In genomic region chr2:24984912-24985311, GRCh38 we compare ENCODE assay signal across 8 cellular contexts. TPM values are rescaled to one million over a fixed set of nuclear protein-coding genes. Genes with fewer than 3 reads are reported as not detected.
DNase-seq lines count a peak whose midpoint lies in the region; ATAC-seq and TF ChIP-seq lines count a peak whose summit lies in the region.

No MANE protein-coding gene starts in this region.

- H3K9me3 ChIP-seq in WERI-Rb-1 (ENCODE audit: severe bottlenecking): no peaks in the 10 kb centered on the region
- no peaks in the 10 kb centered on the region for H3K9me3 ChIP-seq in gastrocnemius medialis

- H3K4me1 ChIP-seq in rectal smooth muscle tissue (ENCODE audit: control insufficient read depth, insufficient read depth, low read length) (peaks cover 21% of the 10 kb centered on the region), gastrocnemius medialis (peaks cover 3 to 9% of the 10 kb centered on the region in 2 donors)

- H3K27me3 ChIP-seq in WERI-Rb-1 (ENCODE audit: insufficient read depth, low read depth, severe bottlenecking) (no peaks in the 10 kb centered on the region), rectal smooth muscle tissue (ENCODE audit: control insufficient read depth, insufficient read depth, low read length) (no peaks in the 10 kb centered on the region), gastrocnemius medialis (no peaks in the 10 kb centered on the region)

- no peak for TF ChIP-seq POLR2A in gastrocnemius medialis (IDR thresholded peaks at IDR 0.05)

- no peak overlapping the region for H3K9ac ChIP-seq in rectal smooth muscle tissue (ENCODE audit: low read length)

- H3K27ac ChIP-seq in WERI-Rb-1 (no peak overlapping the region), rectal smooth muscle tissue (ENCODE audit: low read depth, low read length) (peak overlapping the region; percentile 77), gastrocnemius medialis (no peak overlapping the region)

- intact Hi-C loops in left cardiac atrium (cut with DNase I) (loop anchor here in 1 of 2 donors (5.0 kb wide), 1 partner anchor 57 kb away; the partner anchor contains the start of gene EFR3B), gastrocnemius medialis (cut with DNase I; ENCODE audit: low total_unique reads) (no loop called here)

- ATAC-seq in left cardiac atrium (peak; percentile 94 to 96), gastrocnemius medialis (no peak), HG02852 (IDR thresholded peaks at IDR 0.05; ENCODE audit: unreplicated experiment) (no peak)

- H3K4me3 ChIP-seq in WERI-Rb-1 (ENCODE audit: low read depth, low read length) (no peak overlapping the region), rectal smooth muscle tissue (ENCODE audit: low read length) (no peak overlapping the region), gastrocnemius medialis (no peak overlapping the region)

- in situ Hi-C loops in gastrocnemius medialis (cut with MboI; ENCODE audit: low sequenced_read_pairs in 4 of 4): no loop called here

- TF ChIP-seq CTCF in WERI-Rb-1 (IDR thresholded peaks at IDR 0.05; ENCODE audit: low read depth, low read length) (no peak), gastrocnemius medialis (IDR thresholded peaks at IDR 0.05 in 4 of 5, conservative IDR thresholded peaks at IDR 0.05 in 1 of 5) (no peak)

- H3K36me3 ChIP-seq in WERI-Rb-1 (no peaks in the 10 kb centered on the region), rectal smooth muscle tissue (ENCODE audit: control insufficient read depth, insufficient read depth, low read length) (no peaks in the 10 kb centered on the region), gastrocnemius medialis (no peaks in the 10 kb centered on the region)

- DNase-seq in NCI-H1092 (lab: John Stamatoyannopoulos, UW) (peak; percentile 81), WERI-Rb-1 (peak; percentile 28), left cardiac atrium (peak; percentile 64), GM03348 (ENCODE audit: low spot score) (no peak), gastrocnemius medialis (no peak), HuH-7.5 (ENCODE audit: low spot score) (no peak)

RNA-seq across cellular contexts. Expression of gene DNAJC27, which starts 13.2 kb away (rescaled TPM):
- total RNA-seq in left cardiac atrium: 1 to 10 TPM; 7.0 to 8.3 TPM
- 10 to 100 TPM in 1 of 4 donors, 1 to 10 TPM in 3; 3.0 to 11.0 (median 4.9) TPM for total RNA-seq in gastrocnemius medialis

RNA-seq across cellular contexts. Expression of gene EFR3B, which starts 57.0 kb away (rescaled TPM):
- total RNA-seq in left cardiac atrium (1 to 10 TPM; 7.5 to 8.7 TPM), gastrocnemius medialis (1 to 10 TPM in 1 of 4 donors, under 1 TPM in 3; 0.29 to 1.4 (median 0.67) TPM)

Comparison
In these comparisons a context has a peak if more than half of its experiments do, and no peak if none do; other contexts are left out.
1. DNase-seq: peak in NCI-H1092 (single experiment), WERI-Rb-1 (single experiment) and left cardiac atrium (single experiment); none in GM03348 (single experiment), gastrocnemius medialis (0 of 2) and HuH-7.5 (single experiment).
2. ATAC-seq: peak in left cardiac atrium (2 of 2); none in gastrocnemius medialis (0 of 2) and HG02852 (single experiment).